23 cellular contexts compared by ENCODE assay signal in genomic region chr10:11827414-11827813, GRCh38.
"Had no signal": no experiment of that assay in that cellular context is flagged by ENCODE, and none has a peak within 500 bp of the region (broad histone marks: within the 10 kb centered on the region; RNA-seq: fewer than 3 reads in every experiment).

No MANE protein-coding gene starts in this region.

- FAIRE-seq: HTR-8/SVneo had no signal

- H3K27me3 ChIP-seq: MG63 had no signal

- DNase-seq: KBM-7, MG63, NCI-H1092, NCI-H1105 treated with DMSO at 0.1 percent for 48 hours, NCI-H1417 treated with DMSO at 0.1 percent for 48 hours, NCI-H146, NCI-H1694 treated with DMSO at 0.1 percent for 48 hours, NCI-H1930, NCI-H2081, NCI-H2107, NCI-H226, NCI-H446, NCI-H510A, NCI-H524 treated with DMSO at 0.1 percent for 48 hours, NCI-H69, NCI-H774, Right ventricle myocardium superior, SIG-M5 had no signal

- H3K9me3 ChIP-seq: MG63, Peyer's patch had no signal

- H3K4me3 ChIP-seq: MG63, Peyer's patch, SJSA1, SK-N-MC had no signal

- H3K36me3 ChIP-seq: MG63, Peyer's patch had no signal

- H3K27ac ChIP-seq: HL-60, Peyer's patch, SJSA1, SK-N-MC had no signal
